Comparison of ENCODE assay signal across 36 cellular contexts in the genomic region with DNA sequence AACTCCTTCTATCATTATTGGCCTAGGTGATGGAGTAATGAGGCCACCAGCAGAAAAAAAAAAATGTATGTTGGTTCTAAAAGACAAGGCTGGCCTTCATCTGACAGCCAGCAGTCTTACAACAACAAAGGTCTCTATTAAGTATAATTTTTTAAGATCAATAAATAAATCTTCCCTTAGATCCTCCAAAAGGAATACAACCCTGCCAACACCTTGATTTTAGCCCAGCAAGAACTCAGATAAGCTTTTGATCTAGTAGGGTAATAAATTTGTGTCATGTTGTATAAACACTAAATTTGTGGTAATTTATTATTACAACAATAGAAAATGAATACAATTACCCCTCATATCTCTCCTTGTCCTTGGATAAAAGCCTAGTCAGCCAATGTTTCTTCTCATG.
"Had no signal": no experiment of that assay in that cellular context is flagged by ENCODE, and none has a peak within 500 bp of the region (broad histone marks: within the 10 kb centered on the region; RNA-seq: fewer than 3 reads in every experiment).

No MANE protein-coding gene starts in this region.

- H3K9me3 Mint-ChIP-seq: activated B cell treated with CpG ODN at 0.5 μM for 24 hours; activated CD4-positive, alpha-beta memory T cell treated with anti-CD3 and anti-CD28 coated beads for 36 hours; activated CD4-positive, alpha-beta T cell treated with anti-CD3 and anti-CD28 coated beads, Interleukin-2, amount 10 ng/mL, durations not matched to agents 24 days and 14 days; activated naive CD4-positive, alpha-beta T cell treated with anti-CD3 and anti-CD28 coated beads, Interleukin-2, amount 10 ng/mL, durations not matched to agents 7 days and 5 days; activated naive CD8-positive, alpha-beta T cell treated with anti-CD3 and anti-CD28 coated beads, Interleukin-2, amount 10 ng/mL, durations not matched to agents 7 days and 5 days; activated T-cell treated with anti-CD3 and anti-CD28 coated beads, Interleukin-2, amount 50 U/mL, for 72 hours; activated T-helper 1 cell treated with anti-CD3 and anti-CD28 coated beads, Interleukin-12 subunit alpha, Interleukin-12 subunit beta, Interleukin-2, Interleukin-4 antibody, amounts not matched to agents 30 ng/mL and 10 ng/mL and 1 ng/mL, durations not matched to agents 14 hours and 24 hours and 36 hours; activated T-helper 17 cell treated with anti-CD3 and anti-CD28 coated beads, Interleukin-2, amount 50 U/mL, for 72 hours; brain had no signal

- H3K4me1 Mint-ChIP-seq: activated B cell treated with CpG ODN at 0.5 μM for 24 hours; activated CD4-positive, alpha-beta T cell treated with anti-CD3 and anti-CD28 coated beads, Interleukin-2, amount 10 ng/mL, durations not matched to agents 24 days and 14 days; activated naive CD4-positive, alpha-beta T cell treated with anti-CD3 and anti-CD28 coated beads, Interleukin-2, amount 10 ng/mL, durations not matched to agents 7 days and 5 days; activated naive CD4-positive, alpha-beta T cell treated with anti-CD3 and anti-CD28 coated beads, Interleukin-2, amount 50 U/mL, for 24 hours; activated naive CD8-positive, alpha-beta T cell treated with anti-CD3 and anti-CD28 coated beads, Interleukin-2, amount 10 ng/mL, durations not matched to agents 7 days and 5 days; activated naive CD8-positive, alpha-beta T cell treated with anti-CD3 and anti-CD28 coated beads, Interleukin-2, amount 50 U/mL, for 24 hours; activated T-helper 17 cell treated with anti-CD3 and anti-CD28 coated beads, Interleukin-2, amount 50 U/mL, for 72 hours; central memory CD8-positive, alpha-beta T cell had no signal

- H3K4me3 Mint-ChIP-seq: activated B cell treated with CpG ODN at 0.5 μM for 24 hours; activated CD4-positive, alpha-beta memory T cell treated with anti-CD3 and anti-CD28 coated beads for 36 hours; activated CD4-positive, alpha-beta T cell treated with anti-CD3 and anti-CD28 coated beads, Interleukin-2, amount 10 ng/mL, durations not matched to agents 24 days and 14 days; activated CD8-positive, alpha-beta T cell treated with anti-CD3 and anti-CD28 coated beads for 36 hours; activated naive CD4-positive, alpha-beta T cell treated with anti-CD3 and anti-CD28 coated beads, Interleukin-2, amount 10 ng/mL, durations not matched to agents 7 days and 5 days; activated naive CD4-positive, alpha-beta T cell treated with anti-CD3 and anti-CD28 coated beads, Interleukin-2, amount 50 U/mL, for 24 hours; activated naive CD8-positive, alpha-beta T cell; activated naive CD8-positive, alpha-beta T cell treated with anti-CD3 and anti-CD28 coated beads, Interleukin-2, amount 10 ng/mL, durations not matched to agents 7 days and 5 days; activated naive CD8-positive, alpha-beta T cell treated with anti-CD3 and anti-CD28 coated beads, Interleukin-2, amount 50 U/mL, for 24 hours; activated T-cell treated with anti-CD3 and anti-CD28 coated beads, Interleukin-2, amount 50 U/mL, for 4 hours; activated T-cell treated with anti-CD3 and anti-CD28 coated beads, Interleukin-2, amount 50 U/mL, for 72 hours; activated T-helper 1 cell treated with anti-CD3 and anti-CD28 coated beads, Interleukin-12 subunit alpha, Interleukin-12 subunit beta, Interleukin-2, Interleukin-4 antibody, amounts not matched to agents 30 ng/mL and 10 ng/mL and 1 ng/mL, durations not matched to agents 14 hours and 24 hours and 36 hours; activated T-helper 17 cell treated with anti-CD3 and anti-CD28 coated beads, Interleukin-2, amount 50 U/mL, for 72 hours; brain; central memory CD8-positive, alpha-beta T cell; T-helper 1 cell treated with Interleukin-12 subunit alpha and Interleukin-12 subunit beta and Interleukin-4 antibody, amounts not matched to agents 30 μg/mL and 1 μg/mL, for 36 hours; T-helper 2 cell treated with Interferon-gamma antibody and Interleukin-4, amounts not matched to agents 5 μg/mL and 100 μg/mL, for 36 hours had no signal

- DNase-seq: activated B cell treated with CpG ODN at 0.5 μM for 24 hours; activated CD4-positive, alpha-beta memory T cell treated with anti-CD3 and anti-CD28 coated beads for 36 hours; activated CD4-positive, alpha-beta T cell treated with anti-CD3 and anti-CD28 coated beads for 4 hours; activated CD4-positive, alpha-beta T cell treated with anti-CD3 and anti-CD28 coated beads, Interleukin-2, amount 10 ng/mL, durations not matched to agents 24 days and 14 days; activated CD4-positive, alpha-beta T cell treated with anti-CD3 and anti-CD28 coated beads, Interleukin-2, amount 50 U/mL, for 1 hour; activated CD4-positive, alpha-beta T cell treated with anti-CD3 and anti-CD28 coated beads, Interleukin-2, amount 50 U/mL, for 4 hours; activated CD4-positive, CD25-positive, alpha-beta regulatory T cell treated with anti-CD3 and anti-CD28 coated beads, Interleukin-2, amount 50 U/mL, for 72 hours; activated CD8-positive, alpha-beta memory T cell treated with anti-CD3 and anti-CD28 coated beads, Interleukin-2, amount 50 U/mL, for 4 hours; activated CD8-positive, alpha-beta T cell treated with anti-CD3 and anti-CD28 coated beads for 36 hours; activated gamma-delta T cell; activated naive CD4-positive, alpha-beta T cell treated with anti-CD3 and anti-CD28 coated beads, Interleukin-2, amount 10 ng/mL, durations not matched to agents 7 days and 5 days; activated naive CD4-positive, alpha-beta T cell treated with Interleukin-2 at 50 U/mL for 16 hours; activated naive CD8-positive, alpha-beta T cell treated with anti-CD3 and anti-CD28 coated beads, Interleukin-2, amount 10 ng/mL, durations not matched to agents 7 days and 5 days; activated naive CD8-positive, alpha-beta T cell treated with anti-CD3 and anti-CD28 coated beads, Interleukin-2, amount 50 U/mL, for 24 hours; activated T-cell treated with anti-CD3 and anti-CD28 coated beads for 4 hours; activated T-cell treated with anti-CD3 and anti-CD28 coated beads, Interleukin-2, amount 50 U/mL, for 1 hour; activated T-cell treated with anti-CD3 and anti-CD28 coated beads, Interleukin-2, amount 50 U/mL, for 4 hours; activated T-cell treated with anti-CD3 and anti-CD28 coated beads, Interleukin-2, amount 50 U/mL, for 72 hours; amygdala; anterior cingulate cortex; caudate nucleus; cerebellar nuclear complex; T-helper 1 cell; T-helper 2 cell; T-helper 9 cell had no signal

- ATAC-seq: activated CD8-positive, alpha-beta T cell treated with anti-CD3 and anti-CD28 coated beads for 36 hours; activated naive CD8-positive, alpha-beta T cell treated with anti-CD3 and anti-CD28 coated beads, Interleukin-2, amount 50 U/mL, for 24 hours; activated T-cell treated with anti-CD3 and anti-CD28 coated beads, Interleukin-2, amount 50 U/mL, for 4 hours; activated T-cell treated with anti-CD3 and anti-CD28 coated beads, Interleukin-2, amount 50 U/mL, for 72 hours; activated T-helper 17 cell treated with anti-CD3 and anti-CD28 coated beads, Interleukin-2, amount 50 U/mL, for 72 hours had no signal

- H3K36me3 ChIP-seq: ascending aorta, cardiac muscle cell had no signal

- H3K27me3 ChIP-seq: ascending aorta, cardiac muscle cell had no signal

- H3K27ac Mint-ChIP-seq: activated B cell treated with CpG ODN at 0.5 μM for 24 hours; activated CD4-positive, alpha-beta memory T cell treated with anti-CD3 and anti-CD28 coated beads for 36 hours; activated CD4-positive, alpha-beta T cell treated with anti-CD3 and anti-CD28 coated beads, Interleukin-2, amount 10 ng/mL, durations not matched to agents 24 days and 14 days; activated CD8-positive, alpha-beta T cell treated with anti-CD3 and anti-CD28 coated beads for 36 hours; activated naive CD4-positive, alpha-beta T cell treated with anti-CD3 and anti-CD28 coated beads, Interleukin-2, amount 10 ng/mL, durations not matched to agents 7 days and 5 days; activated naive CD4-positive, alpha-beta T cell treated with anti-CD3 and anti-CD28 coated beads, Interleukin-2, amount 50 U/mL, for 24 hours; activated naive CD8-positive, alpha-beta T cell; activated naive CD8-positive, alpha-beta T cell treated with anti-CD3 and anti-CD28 coated beads, Interleukin-2, amount 10 ng/mL, durations not matched to agents 7 days and 5 days; activated naive CD8-positive, alpha-beta T cell treated with anti-CD3 and anti-CD28 coated beads, Interleukin-2, amount 50 U/mL, for 24 hours; activated T-cell treated with anti-CD3 and anti-CD28 coated beads, Interleukin-2, amount 50 U/mL, for 72 hours; activated T-helper 1 cell treated with anti-CD3 and anti-CD28 coated beads, Interleukin-12 subunit alpha, Interleukin-12 subunit beta, Interleukin-2, Interleukin-4 antibody, amounts not matched to agents 30 ng/mL and 10 ng/mL and 1 ng/mL, durations not matched to agents 14 hours and 24 hours and 36 hours; activated T-helper 17 cell treated with anti-CD3 and anti-CD28 coated beads, Interleukin-2, amount 50 U/mL, for 72 hours; brain; T-helper 1 cell treated with Interleukin-12 subunit alpha and Interleukin-12 subunit beta and Interleukin-4 antibody, amounts not matched to agents 30 μg/mL and 1 μg/mL, for 36 hours; T-helper 2 cell treated with Interferon-gamma antibody and Interleukin-4, amounts not matched to agents 5 μg/mL and 100 μg/mL, for 36 hours had no signal

- H3K4me3 ChIP-seq: ascending aorta, cardiac muscle cell had no signal

- H3K36me3 Mint-ChIP-seq: activated CD4-positive, alpha-beta memory T cell treated with anti-CD3 and anti-CD28 coated beads for 36 hours; activated naive CD4-positive, alpha-beta T cell treated with anti-CD3 and anti-CD28 coated beads, Interleukin-2, amount 10 ng/mL, durations not matched to agents 7 days and 5 days; activated naive CD4-positive, alpha-beta T cell treated with anti-CD3 and anti-CD28 coated beads, Interleukin-2, amount 50 U/mL, for 24 hours; activated naive CD8-positive, alpha-beta T cell; activated naive CD8-positive, alpha-beta T cell treated with anti-CD3 and anti-CD28 coated beads, Interleukin-2, amount 10 ng/mL, durations not matched to agents 7 days and 5 days; brain had no signal

- H3K9me3 ChIP-seq: ascending aorta had no signal

- H3K4me1 ChIP-seq: ascending aorta had no signal

- H3K27me3 Mint-ChIP-seq: activated B cell treated with CpG ODN at 0.5 μM for 24 hours; activated CD4-positive, alpha-beta memory T cell treated with anti-CD3 and anti-CD28 coated beads for 36 hours; activated CD4-positive, alpha-beta T cell treated with anti-CD3 and anti-CD28 coated beads, Interleukin-2, amount 10 ng/mL, durations not matched to agents 24 days and 14 days; activated CD8-positive, alpha-beta T cell treated with anti-CD3 and anti-CD28 coated beads for 36 hours; activated naive CD4-positive, alpha-beta T cell treated with anti-CD3 and anti-CD28 coated beads, Interleukin-2, amount 10 ng/mL, durations not matched to agents 7 days and 5 days; activated naive CD4-positive, alpha-beta T cell treated with anti-CD3 and anti-CD28 coated beads, Interleukin-2, amount 50 U/mL, for 24 hours; activated naive CD8-positive, alpha-beta T cell; activated naive CD8-positive, alpha-beta T cell treated with anti-CD3 and anti-CD28 coated beads, Interleukin-2, amount 10 ng/mL, durations not matched to agents 7 days and 5 days; activated naive CD8-positive, alpha-beta T cell treated with anti-CD3 and anti-CD28 coated beads, Interleukin-2, amount 50 U/mL, for 24 hours; activated T-helper 17 cell treated with anti-CD3 and anti-CD28 coated beads, Interleukin-2, amount 50 U/mL, for 72 hours; central memory CD8-positive, alpha-beta T cell had no signal

- H3K27ac ChIP-seq: ascending aorta, cardiac muscle cell, VCaP had no signal
